Comparison of ENCODE assay signal across 15 cellular contexts in the genomic region with DNA sequence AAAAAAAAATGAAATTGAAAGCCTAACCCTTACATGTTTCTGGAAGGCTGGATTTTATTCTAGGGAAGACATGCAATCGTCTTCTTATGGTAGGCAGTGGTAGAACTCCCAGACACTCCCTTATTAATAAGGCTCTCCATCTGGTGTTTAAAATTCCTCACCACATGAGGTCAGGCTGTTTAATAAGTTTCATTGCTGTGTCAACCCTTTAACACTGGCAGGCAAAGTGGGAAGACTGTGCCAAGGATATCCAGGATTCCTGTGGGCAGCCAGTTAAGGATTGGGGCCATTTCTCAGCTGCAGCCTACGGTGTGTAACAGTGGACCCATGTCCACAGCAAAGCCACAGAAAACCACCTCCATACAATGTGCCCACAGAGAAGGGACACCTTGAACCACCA.
A peak's percentile ranks its signal among the peaks of the same experiment; 100 is the strongest.
DNase-seq lines count a peak whose midpoint lies in the region; ATAC-seq, FAIRE-seq and TF ChIP-seq lines count a peak whose summit lies in the region.
"Had no signal": no experiment of that assay in that cellular context is flagged by ENCODE, and none has a peak within 500 bp of the region (broad histone marks: within the 10 kb centered on the region; RNA-seq: fewer than 3 reads in every experiment).

No MANE protein-coding gene starts in this region.

- H3K36me3 ChIP-seq in lower lobe of right lung (no peaks in the 10 kb centered on the region), testis (ENCODE audit: low read depth, missing control alignments) (no peaks in the 10 kb centered on the region), kidney (ENCODE audit: control insufficient read depth in 1 of 2, insufficient read depth in 2 of 2, low read length in 2 of 2) (no peaks in the 10 kb centered on the region)
- H3K36me3 ChIP-seq: right lobe of liver had no signal

- DNase-seq in AG10803 (ENCODE audit: low read depth) (peak; percentile 84), H4 (ENCODE audit: low spot score) (peak; percentile 18), lower lobe of right lung (no peak), NCI-H526 (lab: John Stamatoyannopoulos, UW) (no peak), testis (no peak), kidney (no peak)
- DNase-seq: H7, NCI-H1436, nucleus accumbens, right lobe of liver had no signal

- H3K4me1 ChIP-seq in lower lobe of right lung (no peaks in the 10 kb centered on the region), testis (no peaks in the 10 kb centered on the region), kidney (ENCODE audit: control insufficient read depth in 1 of 2, insufficient read depth in 1 of 2, low read depth in 1 of 2, low read length in 2 of 2) (peaks cover 0 to 5% of the 10 kb centered on the region in 2 donors)
- H3K4me1 ChIP-seq: right lobe of liver had no signal

- H3K27me3 ChIP-seq in lower lobe of right lung (ENCODE audit: low read depth): no peaks in the 10 kb centered on the region
- H3K27me3 ChIP-seq in testis: no peaks in the 10 kb centered on the region
- H3K27me3 ChIP-seq: right lobe of liver had no signal

- WGBS in testis, 2 donors: 58 to 67% methylated on average over 2 of the region's 2 CpGs

- H3K9me3 ChIP-seq in lower lobe of right lung (no peaks in the 10 kb centered on the region), testis (no peaks in the 10 kb centered on the region), kidney (ENCODE audit: control insufficient read depth in 1 of 2, low read length in 2 of 2) (no peaks in the 10 kb centered on the region)
- H3K9me3 ChIP-seq: right lobe of liver had no signal

- TF ChIP-seq CTCF in AG10803 (conservative IDR thresholded peaks at IDR 0.05; ENCODE audit: low read length) (no peak), brain (conservative IDR thresholded peaks at IDR 0.05) (no peak), lower lobe of right lung (IDR thresholded peaks at IDR 0.05) (no peak), testis (IDR thresholded peaks at IDR 0.05) (no peak), kidney (IDR thresholded peaks at IDR 0.05; ENCODE audit: borderline replicate concordance, extremely low read depth, insufficient read depth) (no peak)

- peak overlapping the region in 4 of 5 experiments; percentile 46 to 95 (median 71) for H3K27ac Mint-ChIP-seq in brain
- H3K27ac Mint-ChIP-seq: activated naive CD4-positive, alpha-beta T cell treated with anti-CD3 and anti-CD28 coated beads, Interleukin-2, amount 50 U/mL, for 72 hours; stimulated activated memory B cell treated with anti-CD40 and anti-IgM and Interleukin-4, amounts not matched to agents 10 μg/mL and 1 μg/mL and 100 μg/mL, for 72 hours had no signal

- H3K4me3 ChIP-seq in AG10803 (ENCODE audit: low read length): no peak overlapping the region
- H3K4me3 ChIP-seq in lower lobe of right lung: no peak overlapping the region
- no peak overlapping the region for H3K4me3 ChIP-seq in testis
- H3K4me3 ChIP-seq in kidney (ENCODE audit: low read length in 2 of 2): no peak overlapping the region
- H3K4me3 ChIP-seq: right lobe of liver had no signal

- no peak for FAIRE-seq in kidney (lab: Jason Lieb, UNC)

- no peak for TF ChIP-seq POLR2A in testis (IDR thresholded peaks at IDR 0.05)

- peaks cover 38% of the 10 kb centered on the region for H3K4me1 Mint-ChIP-seq in brain

- H3K9me3 Mint-ChIP-seq in brain: no peaks in the 10 kb centered on the region
- H3K9me3 Mint-ChIP-seq: activated naive CD4-positive, alpha-beta T cell treated with anti-CD3 and anti-CD28 coated beads, Interleukin-2, amount 50 U/mL, for 72 hours; stimulated activated memory B cell treated with anti-CD40 and anti-IgM and Interleukin-4, amounts not matched to agents 10 μg/mL and 1 μg/mL and 100 μg/mL, for 72 hours had no signal

- ATAC-seq in lower lobe of right lung (peak; percentile 40 to 43), GM21529 (IDR thresholded peaks at IDR 0.05; ENCODE audit: unreplicated experiment) (no peak)
- ATAC-seq: activated CD4-positive, CD25-positive, alpha-beta regulatory T cell treated with anti-CD3 and anti-CD28 coated beads, Interleukin-2, amount 50 U/mL, for 24 hours; activated naive CD4-positive, alpha-beta T cell treated with anti-CD3 and anti-CD28 coated beads, Interleukin-2, amount 50 U/mL, for 72 hours; right lobe of liver; stimulated activated memory B cell treated with anti-CD40 and anti-IgM and Interleukin-4, amounts not matched to agents 10 μg/mL and 1 μg/mL and 100 μg/mL, for 72 hours had no signal

- H3K27me3 Mint-ChIP-seq in brain: peaks cover under 1% of the 10 kb centered on the region
- H3K27me3 Mint-ChIP-seq: stimulated activated memory B cell treated with anti-CD40 and anti-IgM and Interleukin-4, amounts not matched to agents 10 μg/mL and 1 μg/mL and 100 μg/mL, for 72 hours had no signal

- no peak overlapping the region for H3K9ac ChIP-seq in kidney (ENCODE audit: low read length in 2 of 2)

- intact Hi-C loops in lower lobe of right lung (cut with DNase I): no loop called here
- intact Hi-C loops in testis (cut with DNase I; ENCODE audit: low total_unique reads): no loop called here
- intact Hi-C loops in kidney (cut with DNase I): loop anchor here (10.0 kb wide), 1 partner anchor 222 kb away; a partner anchor contains a TSS

- H3K4me3 Mint-ChIP-seq in brain: no peak overlapping the region
- H3K4me3 Mint-ChIP-seq: stimulated activated memory B cell treated with anti-CD40 and anti-IgM and Interleukin-4, amounts not matched to agents 10 μg/mL and 1 μg/mL and 100 μg/mL, for 72 hours had no signal

- peaks cover 3% of the 10 kb centered on the region for H3K36me3 Mint-ChIP-seq in brain
- H3K36me3 Mint-ChIP-seq: activated naive CD4-positive, alpha-beta T cell treated with anti-CD3 and anti-CD28 coated beads, Interleukin-2, amount 50 U/mL, for 72 hours; stimulated activated memory B cell treated with anti-CD40 and anti-IgM and Interleukin-4, amounts not matched to agents 10 μg/mL and 1 μg/mL and 100 μg/mL, for 72 hours had no signal

- H3K27ac ChIP-seq in lower lobe of right lung (no peak overlapping the region), testis (no peak overlapping the region), kidney (ENCODE audit: low read depth in 2 of 2, low read length in 2 of 2) (no peak overlapping the region)
- H3K27ac ChIP-seq: right lobe of liver had no signal

Comparison
In these comparisons a context has a peak if more than half of its experiments do, and no peak if none do; other contexts are left out.
1. DNase-seq: peak in AG10803 (single experiment) and H4 (single experiment); none in lower lobe of right lung (single experiment), NCI-H526 (0 of 2), testis (single experiment) and kidney (single experiment).